ENCODE assay signal across 10 cellular contexts in genomic region chr3:33791477-33792166, GRCh38. TPM values are rescaled to one million over a fixed set of nuclear protein-coding genes. Genes with fewer than 3 reads are reported as not detected.
DNase-seq lines count a peak whose midpoint lies in the region; ATAC-seq and TF ChIP-seq lines count a peak whose summit lies in the region.
"Had no signal": no experiment of that assay in that cellular context is flagged by ENCODE, and none has a peak within 500 bp of the region (broad histone marks: within the 10 kb centered on the region; RNA-seq: fewer than 3 reads in every experiment).

No MANE protein-coding gene starts in this region.

- DNase-seq in stimulated activated CD4-positive, alpha-beta T cell treated with anti-CD3 and anti-CD28 coated beads, Interleukin-1b, Interleukin-23, amount 100 ng/mL, for 48 hours, result peak; percentile 45
- DNase-seq in stimulated activated CD4-positive, alpha-beta T cell treated with anti-CD3 and anti-CD28 coated beads, Interleukin-4, amount 100 ng/mL, for 24 hours, result no peak
- DNase-seq in PC-9 (peak; percentile 4 to 40), erythroblast (lab: John Stamatoyannopoulos, UW) (peak; percentile 92 to 93), mesothelial cell of epicardium (ENCODE audit: low spot score in 2 of 2, unreplicated experiment in 2 of 2) (no peak), immature natural killer cell (no peak)
- DNase-seq: pancreas had no signal

- no TSS peak for BruUV-seq in PC-9 (replicated peaks; lab: Mats Ljungman, UMichigan)

- POLR2A ChIA-PET in PC-9 (lab: Charles Lee; ENCODE audit: unreplicated experiment), result interaction anchor here (0.7 kb wide), 1 partner anchor 16 kb away, joined by 5 read pairs; no protein-coding TSS in a partner anchor

- no peaks in the 10 kb centered on the region for H4K20me1 ChIP-seq in PC-9 (ENCODE audit: insufficient read depth)

- H3F3A ChIP-seq in PC-9 (ENCODE audit: insufficient read depth, low read depth), result no peaks in the 10 kb centered on the region

- H3K27me3 Mint-ChIP-seq in mesothelial cell of epicardium (ENCODE audit: low read depth) (peaks cover 16% of the 10 kb centered on the region), immature natural killer cell (ENCODE audit: low read depth in 3 of 3) (peaks cover 6 to 7% (median 6%) of the 10 kb centered on the region in 3 donors)

- H3K27me3 ChIP-seq in PC-9 (ENCODE audit: insufficient read depth, low read depth), result no peaks in the 10 kb centered on the region
- H3K27me3 ChIP-seq: pancreas had no signal

- CTCF ChIA-PET in PC-9 (lab: Charles Lee), result no interaction called here

- no peaks in the 10 kb centered on the region for H3K79me2 ChIP-seq in PC-9 (ENCODE audit: low read depth)

- H3K4me3 Mint-ChIP-seq in mesothelial cell of epicardium (no peak overlapping the region), immature natural killer cell (no peak overlapping the region)

- no peak overlapping the region for H2AFZ ChIP-seq in PC-9

- TF ChIP-seq POLR2A in erythroblast (IDR thresholded peaks at IDR 0.05; ENCODE audit: low read length), result peak; percentile 26

- no peak overlapping the region for H3K4me2 ChIP-seq in PC-9

- no peaks in the 10 kb centered on the region for H3K9me3 ChIP-seq in PC-9 (ENCODE audit: insufficient read depth, low read depth)
- H3K9me3 ChIP-seq: pancreas had no signal

- H3K27ac Mint-ChIP-seq in mesothelial cell of epicardium, result no peak overlapping the region
- H3K27ac Mint-ChIP-seq in immature natural killer cell, result no peak overlapping the region

- intact Hi-C loops in PC-9 (cut with micrococcal nuclease; ENCODE audit: unreplicated experiment), result no loop called here

- H3K4me1 Mint-ChIP-seq in mesothelial cell of epicardium (peaks cover 7% of the 10 kb centered on the region), immature natural killer cell (peaks cover 0 to 2% of the 10 kb centered on the region in 2 donors)

- H3K27ac ChIP-seq in PC-9, result no peak overlapping the region
- H3K27ac ChIP-seq: C4-2B, pancreas had no signal

- H3K4me1 ChIP-seq in PC-9 (replicated peaks; ENCODE audit: insufficient read depth), result peaks cover 4% of the 10 kb centered on the region; the same call in 1 of the 2 replicates

- H3K9me3 Mint-ChIP-seq in mesothelial cell of epicardium, result no peaks in the 10 kb centered on the region
- no peaks in the 10 kb centered on the region for H3K9me3 Mint-ChIP-seq in immature natural killer cell

- H3K9me2 ChIP-seq in PC-9 (ENCODE audit: insufficient read depth), result no peaks in the 10 kb centered on the region

- H3K4me3 ChIP-seq in PC-9, result no peak overlapping the region
- H3K4me3 ChIP-seq: pancreas had no signal

- H3K36me3 ChIP-seq in PC-9 (ENCODE audit: low read depth), result no peaks in the 10 kb centered on the region
- H3K36me3 ChIP-seq: pancreas had no signal

- ATAC-seq in HG02885 (IDR thresholded peaks at IDR 0.05; ENCODE audit: poor library complexity, unreplicated experiment), result no peak
- no peak for ATAC-seq in HG02973 (IDR thresholded peaks at IDR 0.05; ENCODE audit: unreplicated experiment)

- TF ChIP-seq CTCF in PC-9 (conservative IDR thresholded peaks at IDR 0.05) (no peak), mesothelial cell of epicardium (IDR thresholded peaks at IDR 0.05; ENCODE audit: unreplicated experiment) (no peak)

- H3K36me3 Mint-ChIP-seq in mesothelial cell of epicardium (no peaks in the 10 kb centered on the region), immature natural killer cell (no peaks in the 10 kb centered on the region)

RNA-seq across cellular contexts. Expression of gene PDCD6IP, which starts 6.8 kb away (rescaled TPM):
- total RNA-seq in PC-9 (2021) (203 and 209 TPM in 2 replicates), mesothelial cell of epicardium (134 to 142 TPM (median 135 TPM) in 3 replicates)
- polyA plus RNA-seq in immature natural killer cell, result 10 to 100 TPM; 52.8 to 99.8 (median 67.0) TPM

Comparison
In these comparisons a context has a peak if more than half of its experiments do, and no peak if none do; other contexts are left out.
1. DNase-seq: peak in stimulated activated CD4-positive, alpha-beta T cell treated with anti-CD3 and anti-CD28 coated beads, Interleukin-1b, Interleukin-23, amount 100 ng/mL, for 48 hours (single experiment), PC-9 (2 of 2) and erythroblast (2 of 2); none in stimulated activated CD4-positive, alpha-beta T cell treated with anti-CD3 and anti-CD28 coated beads, Interleukin-4, amount 100 ng/mL, for 24 hours (single experiment), mesothelial cell of epicardium (0 of 2) and immature natural killer cell (0 of 3).